ENCODE assay signal across 9 cellular contexts in the genomic region with DNA sequence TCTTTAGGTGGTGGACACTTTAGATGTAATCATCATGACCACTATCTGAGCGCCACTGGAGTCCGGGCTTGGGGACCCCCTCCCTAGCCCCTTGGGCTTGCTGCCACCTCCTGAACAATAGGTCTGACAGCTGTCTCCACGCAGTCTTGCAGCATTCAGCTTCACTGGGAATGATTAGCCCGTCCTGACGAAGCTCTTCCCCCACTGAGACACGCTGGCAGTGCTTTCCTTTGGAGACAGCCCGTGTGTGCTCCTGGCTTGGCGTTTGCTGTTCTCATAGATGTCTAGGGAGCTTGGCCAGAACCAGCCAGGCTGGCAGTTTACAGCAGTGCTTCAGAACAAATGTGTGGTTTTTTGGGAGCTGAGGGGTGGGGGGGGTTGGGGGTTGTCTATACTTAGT.
DNase-seq lines count a peak whose midpoint lies in the region; ATAC-seq and TF ChIP-seq lines count a peak whose summit lies in the region.
"Had no signal": no experiment of that assay in that cellular context is flagged by ENCODE, and none has a peak within 500 bp of the region (broad histone marks: within the 10 kb centered on the region; RNA-seq: fewer than 3 reads in every experiment).

No MANE protein-coding gene starts in this region.

- DNase-seq in NCI-H1092 (lab: John Stamatoyannopoulos, UW) (peak; percentile 75), T-helper 17 cell (no peak), NCI-H2196 treated with DMSO at 0.1 percent for 48 hours (lab: John Stamatoyannopoulos, UW; ENCODE audit: unreplicated experiment) (no peak), immature natural killer cell (no peak)
- DNase-seq: activated CD4-positive, alpha-beta T cell treated with anti-CD3 and anti-CD28 coated beads, Interleukin-2, amount 50 U/mL, for 4 hours had no signal

- ATAC-seq in T-helper 17 cell (no peak), gastroesophageal sphincter (peak; percentile 60), HG03520 (IDR thresholded peaks at IDR 0.05; ENCODE audit: unreplicated experiment) (no peak)

- H3K9me3 ChIP-seq in T-helper 17 cell (ENCODE audit: control insufficient read depth, low read length, poor library complexity, severe bottlenecking) = no peaks in the 10 kb centered on the region
- H3K9me3 ChIP-seq in gastroesophageal sphincter = no peaks in the 10 kb centered on the region
- H3K9me3 ChIP-seq in skeletal muscle satellite cell (replicated peaks; ENCODE audit: low read length) = no peaks in the 10 kb centered on the region

- H3K27me3 Mint-ChIP-seq in T-helper 17 cell = no peaks in the 10 kb centered on the region
- peaks cover 2 to 4% (median 2%) of the 10 kb centered on the region in 3 donors for H3K27me3 Mint-ChIP-seq in immature natural killer cell (ENCODE audit: low read depth in 3 of 3)

- WGBS in gastroesophageal sphincter (ENCODE audit: low coverage in 1 of 2), 2 donors = 21 to 24% methylated on average over 2 to 5 of the region's 8 CpGs

- H3K27me3 ChIP-seq in gastroesophageal sphincter (no peaks in the 10 kb centered on the region), skeletal muscle satellite cell (ENCODE audit: control insufficient read depth, insufficient read depth, low read length) (no peaks in the 10 kb centered on the region)

- H3K4me1 Mint-ChIP-seq in T-helper 17 cell (peaks cover 2% of the 10 kb centered on the region), immature natural killer cell (no peaks in the 10 kb centered on the region)

- H3K4me1 ChIP-seq in gastroesophageal sphincter (peaks cover 8 to 56% (median 11%) of the 10 kb centered on the region in 3 donors), skeletal muscle satellite cell (ENCODE audit: control insufficient read depth, insufficient read depth, low read length) (peaks cover 40% of the 10 kb centered on the region)

- H3K9me3 Mint-ChIP-seq in immature natural killer cell = peaks cover 0 to 5% (median 0%) of the 10 kb centered on the region in 6 donors

- TF ChIP-seq POLR2A in gastroesophageal sphincter (IDR thresholded peaks at IDR 0.05) = no peak

- peak overlapping the region; percentile 48 for H3K4me2 ChIP-seq in skeletal muscle satellite cell (ENCODE audit: low read length)

- H3K27ac ChIP-seq in gastroesophageal sphincter = peak overlapping the region; percentile 82 to 89 (median 86)
- H3K27ac ChIP-seq: SK-N-MC had no signal

- H3K9ac ChIP-seq in skeletal muscle satellite cell (ENCODE audit: low read depth, low read length) = peak overlapping the region; percentile 81

- TF ChIP-seq EP300 in gastroesophageal sphincter (IDR thresholded peaks at IDR 0.05) = no peak

- H3K4me3 Mint-ChIP-seq in T-helper 17 cell (no peak overlapping the region), immature natural killer cell (no peak overlapping the region)

- H3K36me3 Mint-ChIP-seq in T-helper 17 cell (ENCODE audit: low read depth) = no peaks in the 10 kb centered on the region
- no peaks in the 10 kb centered on the region for H3K36me3 Mint-ChIP-seq in immature natural killer cell

- TF ChIP-seq CTCF in gastroesophageal sphincter (IDR thresholded peaks at IDR 0.05) = no peak

- H3K27ac Mint-ChIP-seq in T-helper 17 cell (peak overlapping the region; percentile 43), immature natural killer cell (no peak overlapping the region)

- no peaks in the 10 kb centered on the region for H3K36me3 ChIP-seq in gastroesophageal sphincter
- no peaks in the 10 kb centered on the region for H3K36me3 ChIP-seq in skeletal muscle satellite cell (ENCODE audit: insufficient read depth, low read length)

- H3K4me3 ChIP-seq in gastroesophageal sphincter = peak overlapping the region in 1 of 2 donors; percentile 30
- no peak overlapping the region for H3K4me3 ChIP-seq in skeletal muscle satellite cell (ENCODE audit: low read length)
- H3K4me3 ChIP-seq: SK-N-MC had no signal
